8 cellular contexts compared by ENCODE assay signal in the genomic region with DNA sequence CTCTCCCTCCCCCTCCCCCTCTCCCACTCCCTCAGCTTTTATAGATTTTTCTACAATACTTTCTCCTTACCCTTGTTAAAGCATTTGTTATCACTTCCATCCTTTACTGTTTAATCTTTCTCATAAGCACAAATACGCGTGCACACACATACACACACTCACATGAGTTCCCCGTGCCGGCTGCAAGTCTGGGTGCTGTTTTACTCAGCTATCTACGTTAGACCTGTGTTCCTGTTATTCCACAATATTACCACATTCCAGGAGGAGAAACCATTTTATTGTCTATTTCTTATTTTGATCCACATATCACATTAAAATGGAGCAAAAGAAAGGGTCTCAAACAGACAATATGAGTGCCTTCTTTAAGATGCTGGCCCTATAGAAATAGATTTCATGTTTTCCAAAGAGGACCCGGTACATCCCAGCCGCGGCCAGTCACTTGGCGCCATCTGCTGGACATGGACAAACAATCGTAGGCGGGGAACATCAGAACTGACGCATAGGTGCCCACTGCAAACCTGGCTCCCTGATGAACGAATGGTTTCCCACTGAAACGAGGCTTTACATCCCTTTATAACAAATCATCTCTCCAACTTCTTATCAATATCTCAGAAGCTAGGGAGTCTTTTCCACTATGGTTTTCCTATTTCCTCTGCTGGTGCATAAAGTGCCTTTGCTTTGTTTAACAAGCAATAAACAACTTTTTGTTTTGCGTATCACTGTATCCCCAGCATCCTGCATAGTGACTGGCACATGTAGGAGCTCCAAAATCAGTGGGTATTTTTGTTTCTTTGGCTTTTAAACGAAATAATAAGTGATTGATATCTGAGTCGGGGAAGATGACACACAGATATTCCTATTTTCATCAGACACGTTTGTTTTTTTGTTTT. TPM values are rescaled to one million over a fixed set of nuclear protein-coding genes. Genes with fewer than 3 reads are reported as not detected.
A peak's percentile ranks its signal among the peaks of the same experiment; 100 is the strongest.
DNase-seq lines count a peak whose midpoint lies in the region; ATAC-seq, FAIRE-seq and TF ChIP-seq lines count a peak whose summit lies in the region.

No MANE protein-coding gene starts in this region.

- no peak overlapping the region for H3K4me3 ChIP-seq in bronchial epithelial cell (ENCODE audit: low read depth, low read length)

- no peak overlapping the region for H3K27ac ChIP-seq in 22Rv1

- no peak for ATAC-seq in HG02884 (IDR thresholded peaks at IDR 0.05; ENCODE audit: unreplicated experiment)

- DNase-seq in NCI-H2029 treated with DMSO at 0.1 percent for 48 hours (lab: John Stamatoyannopoulos, UW) (peak; percentile 17), bronchial epithelial cell (ENCODE audit: low read depth) (peak; percentile 57), kidney glomerular epithelial cell (lab: John Stamatoyannopoulos, UW) (peak; percentile 61)
- peak; percentile 59 to 73 for DNase-seq in stimulated activated CD4-positive, alpha-beta T cell treated with anti-CD3 and anti-CD28 coated beads, Interleukin-2, amount 100 ng/mL, for 24 hours

- FAIRE-seq in TTC549 (lab: Jason Lieb, UNC) (peak; percentile 52), bronchial epithelial cell (lab: Jason Lieb, UNC) (no peak)

- no peaks in the 10 kb centered on the region for H3K27me3 ChIP-seq in bronchial epithelial cell (ENCODE audit: control insufficient read depth, insufficient read depth, low read length)

- no peaks in the 10 kb centered on the region for H3K36me3 ChIP-seq in bronchial epithelial cell (ENCODE audit: control insufficient read depth, insufficient read depth, low read length)

- TF ChIP-seq CTCF in 22Rv1 (IDR thresholded peaks at IDR 0.05) (peak; percentile 95), GM12874 (IDR thresholded peaks at IDR 0.05; ENCODE audit: insufficient read depth, low read depth, low read length) (peak; percentile 74), bronchial epithelial cell (IDR thresholded peaks at IDR 0.05; ENCODE audit: insufficient read depth, low read length, severe bottlenecking) (peak; percentile 84)

RNA-seq across cellular contexts. Expression of a gene that starts 25.2 kb away (rescaled TPM):
- 57.1 and 98.3 TPM in 2 replicates for total RNA-seq in bronchial epithelial cell
